ENCODE assay signal across 8 cellular contexts in genomic region chr11:114340311-114341131, GRCh38. TPM values are rescaled to one million over a fixed set of nuclear protein-coding genes. Genes with fewer than 3 reads are reported as not detected.
DNase-seq lines count a peak whose midpoint lies in the region; ATAC-seq and TF ChIP-seq lines count a peak whose summit lies in the region.

No MANE protein-coding gene starts in this region.

- no peaks in the 10 kb centered on the region for H3K27me3 ChIP-seq in brain microvascular endothelial cell (replicated peaks)
- no peaks in the 10 kb centered on the region for H3K27me3 ChIP-seq in skeletal muscle tissue (ENCODE audit: control insufficient read depth in 3 of 3, insufficient read depth in 3 of 3, low read length in 3 of 3)

- DNase-seq in AML-193 (lab: John Stamatoyannopoulos, UW) (peak; percentile 59 to 66), GM13977 (ENCODE audit: low spot score) (peak; percentile 18), MV-4-11 (lab: John Stamatoyannopoulos, UW) (peak; percentile 28), SK-N-DZ (ENCODE audit: low spot score) (peak; percentile 43), brain microvascular endothelial cell (peak; percentile 47), inferior parietal cortex (ENCODE audit: extremely low spot score) (peak; percentile 77)

- no peaks in the 10 kb centered on the region for H3K9me3 ChIP-seq in skeletal muscle tissue (ENCODE audit: control insufficient read depth in 3 of 3, low read length in 3 of 3)

- H3K36me3 ChIP-seq in brain microvascular endothelial cell (replicated peaks) (no peaks in the 10 kb centered on the region), skeletal muscle tissue (ENCODE audit: control insufficient read depth in 3 of 3, insufficient read depth in 3 of 3, low read length in 3 of 3) (no peaks in the 10 kb centered on the region)

- H3K27ac ChIP-seq in brain microvascular endothelial cell: no peak overlapping the region
- no peak overlapping the region for H3K27ac ChIP-seq in skeletal muscle tissue (ENCODE audit: low read depth, low read length)

- ATAC-seq in HG03039 (IDR thresholded peaks at IDR 0.05; ENCODE audit: unreplicated experiment): no peak

- in situ Hi-C loops in GM13977 (cut with MboI; ENCODE audit: low pct_unique_long_range_greater_than_20kb, low sequenced_read_pairs, unreplicated experiment): loop anchor here (25.0 kb wide), 1 partner anchor 247 kb away; the partner anchor contains the start of gene NXPE4
- in situ Hi-C loops in brain microvascular endothelial cell (cut with HindIII; ENCODE audit: low pct_ligation_motif_present, low sequenced_read_pairs): loop anchor here (25.0 kb wide), 1 partner anchor 422 kb away; no protein-coding TSS in a partner anchor

- H3K4me1 ChIP-seq in skeletal muscle tissue (ENCODE audit: control insufficient read depth in 3 of 3, insufficient read depth in 3 of 3, low read length in 3 of 3): peaks cover 4 to 9% (median 8%) of the 10 kb centered on the region in 3 donors

- TF ChIP-seq CTCF in GM13977 (IDR thresholded peaks at IDR 0.05; ENCODE audit: extremely low read depth, insufficient read depth, missing control alignments) (peak; percentile 81), brain microvascular endothelial cell (IDR thresholded peaks at IDR 0.05; ENCODE audit: low read depth, low read length, missing control alignments) (peak; percentile 86)

- no peak overlapping the region for H3K4me3 ChIP-seq in brain microvascular endothelial cell (ENCODE audit: low read depth, low read length)
- H3K4me3 ChIP-seq in skeletal muscle tissue (ENCODE audit: low read length in 3 of 3): peak overlapping the region; percentile 54 to 79 (median 66)

- peak overlapping the region in 2 of 3 donors; percentile 48 to 55 for H3K9ac ChIP-seq in skeletal muscle tissue (ENCODE audit: low read depth in 1 of 3, low read length in 3 of 3)

RNA-seq across cellular contexts. Expression of gene NNMT, which starts 44.3 kb away (rescaled TPM):
- not detected in 2 replicates for polyA plus RNA-seq in SK-N-DZ (2014; cell fraction: cytosol; rRNA removed)
- polyA plus RNA-seq in SK-N-DZ (2014; cell fraction: nucleus; rRNA removed): not detected in 2 replicates
- total RNA-seq in skeletal muscle tissue: 87.2 TPM

RNA-seq across cellular contexts. Expression of gene C11orf71, which starts 59.8 kb away (rescaled TPM):
- polyA plus RNA-seq in SK-N-DZ (2014; cell fraction: cytosol; rRNA removed): 5.2 and 6.8 TPM in 2 replicates
- polyA plus RNA-seq in SK-N-DZ (2014; cell fraction: nucleus; rRNA removed): 5.9 and 7.1 TPM in 2 replicates
- 8.4 TPM for total RNA-seq in skeletal muscle tissue

RNA-seq across cellular contexts. Expression of gene RBM7, which starts 59.9 kb away (rescaled TPM):
- 9.0 and 9.8 TPM in 2 replicates for polyA plus RNA-seq in SK-N-DZ (2014; cell fraction: cytosol; rRNA removed)
- 4.3 and 4.5 TPM in 2 replicates for polyA plus RNA-seq in SK-N-DZ (2014; cell fraction: nucleus; rRNA removed)
- total RNA-seq in skeletal muscle tissue: 19.3 TPM

Comparison
In these comparisons a context has a peak if more than half of its experiments do, and no peak if none do; other contexts are left out.
1. DNase-seq: peak in every context shown above with its lines; median percentile 77 in inferior parietal cortex; 62 in AML-193; 47 in brain microvascular endothelial cell; 43 in SK-N-DZ; 28 in MV-4-11; 18 in GM13977.